In genomic region chr4:95362066-95362465, GRCh38 we compare ENCODE assay signal across 19 cellular contexts.
DNase-seq lines count a peak whose midpoint lies in the region; ATAC-seq and FAIRE-seq lines count a peak whose summit lies in the region.
"Had no signal": no experiment of that assay in that cellular context is flagged by ENCODE, and none has a peak within 500 bp of the region (broad histone marks: within the 10 kb centered on the region; RNA-seq: fewer than 3 reads in every experiment).

No MANE protein-coding gene starts in this region.

- intact Hi-C loops in left cardiac atrium (cut with DNase I) = no loop called here
- intact Hi-C loops in Right ventricle myocardium inferior (cut with DNase I) = no loop called here

- ATAC-seq in left cardiac atrium = no peak
- ATAC-seq in Right ventricle myocardium inferior = no peak

- DNase-seq in caudate nucleus (lab: John Stamatoyannopoulos, UW) (peak in 5 of 61 donors; percentile 3 to 27 (median 14)), left kidney (ENCODE audit: low read depth, low spot score) (peak; percentile 37), substantia nigra (lab: John Stamatoyannopoulos, UW) (no peak), left cardiac atrium (no peak), RCC 7860 (ENCODE audit: low spot score) (no peak), UCSD-AML1 (lab: John Stamatoyannopoulos, UW; ENCODE audit: unreplicated experiment) (no peak), Right ventricle myocardium inferior (ENCODE audit: missing footprints) (no peak)
- DNase-seq: 8988T; Calu3; CD4-positive, alpha-beta T cell; DMS79 treated with DMSO at 0.1 percent for 48 hours; EL; HCEC 1CT; HFFc6 had no signal

- FAIRE-seq in A204.1 (lab: Jason Lieb, UNC) (peak; percentile 84), RCC 7860 (lab: Jason Lieb, UNC) (no peak)
- FAIRE-seq: G401.6, GM12892, GM19239, H1 had no signal

- H3K27ac ChIP-seq in caudate nucleus (ENCODE audit: low read depth, low read length) = peak overlapping the region; percentile 84
- peak overlapping the region; percentile 81 for H3K27ac ChIP-seq in substantia nigra (ENCODE audit: low read depth, low read length, poor library complexity, severe bottlenecking)
